ENCODE assay signal across 14 cellular contexts in genomic region chr3:99836681-99837080, GRCh38. TPM values are rescaled to one million over a fixed set of nuclear protein-coding genes. Genes with fewer than 3 reads are reported as not detected.
DNase-seq lines count a peak whose midpoint lies in the region; ATAC-seq lines count a peak whose summit lies in the region.
"Had no signal": no experiment of that assay in that cellular context is flagged by ENCODE, and none has a peak within 500 bp of the region (broad histone marks: within the 10 kb centered on the region; RNA-seq: fewer than 3 reads in every experiment).

No MANE protein-coding gene starts in this region.

- intact Hi-C loops in right cardiac atrium (cut with DNase I) (loop anchor here in 2 of 4 donors (5.0 kb wide), 1 partner anchor 416 kb away; no protein-coding TSS in a partner anchor), Right ventricle myocardium inferior (cut with DNase I) (no loop called here), left colon (cut with DNase I, micrococcal nuclease) (loop anchor here (5.0 to 10.0 kb wide), 2 partner anchors 416 to 418 kb away; no protein-coding TSS in a partner anchor), posterior vena cava (cut with DNase I) (no loop called here)

- H3K4me3 ChIP-seq in right cardiac atrium (ENCODE audit: low read length) = no peak overlapping the region

- peaks cover 3% of the 10 kb centered on the region for H3K4me1 ChIP-seq in right cardiac atrium (ENCODE audit: control insufficient read depth, insufficient read depth, low read length)

- ATAC-seq in right cardiac atrium (peak; percentile 20 to 68), Right ventricle myocardium inferior (no peak), left colon (peak; percentile 79)

- DNase-seq in right cardiac atrium (peak in 2 of 3 donors; percentile 25 to 29), Right ventricle myocardium inferior (ENCODE audit: missing footprints) (no peak), left colon (peak in 1 of 2 donors; percentile 33), posterior vena cava (ENCODE audit: low spot score) (peak; percentile 48), ACHN (no peak), T-helper 9 cell (no peak)
- no peak for DNase-seq in central memory CD4-positive, alpha-beta T cell
- DNase-seq: 8988T; C1 segment of cervical spinal cord; Calu3; CD4-positive, alpha-beta T cell; DMS79; GOT3; H9 had no signal

- H3K27ac ChIP-seq in right cardiac atrium (ENCODE audit: low read length) = no peak overlapping the region

- H3K27me3 ChIP-seq in right cardiac atrium (ENCODE audit: control insufficient read depth, insufficient read depth) = no peaks in the 10 kb centered on the region

- H3K9me3 ChIP-seq in right cardiac atrium (ENCODE audit: control insufficient read depth, low read length) = no peaks in the 10 kb centered on the region

- in situ Hi-C loops in ACHN (cut with HindIII; ENCODE audit: low pct_ligation_motif_present, low pct_unique_long_range_greater_than_20kb, low sequenced_read_pairs) = no loop called here

- 67% methylated on average over 3 of the region's 3 CpGs for WGBS in right cardiac atrium

RNA-seq across cellular contexts. Expression of gene CMSS1, which starts 19.0 kb away (rescaled TPM):
- 10 to 100 TPM; 21.1 to 33.8 (median 27.7) TPM for total RNA-seq in right cardiac atrium
- 18.9 TPM for polyA plus RNA-seq in right cardiac atrium
- 37.0 TPM for total RNA-seq in Right ventricle myocardium inferior
- 1 to 10 TPM; 8.2 to 9.5 TPM for total RNA-seq in left colon
- total RNA-seq in posterior vena cava = 10 to 100 TPM; 18.5 to 27.6 TPM

Comparison
In these comparisons a context has a peak if more than half of its experiments do, and no peak if none do; other contexts are left out.
1. DNase-seq: peak in right cardiac atrium (2 of 3) and posterior vena cava (single experiment); none in Right ventricle myocardium inferior (single experiment), central memory CD4-positive, alpha-beta T cell (single experiment), ACHN (single experiment) and T-helper 9 cell (single experiment).
2. intact Hi-C loops: an anchor here in left colon (5.0 to 10.0 kb wide); none called in Right ventricle myocardium inferior and posterior vena cava.